ENCODE assay signal across 8 cellular contexts in the genomic region with DNA sequence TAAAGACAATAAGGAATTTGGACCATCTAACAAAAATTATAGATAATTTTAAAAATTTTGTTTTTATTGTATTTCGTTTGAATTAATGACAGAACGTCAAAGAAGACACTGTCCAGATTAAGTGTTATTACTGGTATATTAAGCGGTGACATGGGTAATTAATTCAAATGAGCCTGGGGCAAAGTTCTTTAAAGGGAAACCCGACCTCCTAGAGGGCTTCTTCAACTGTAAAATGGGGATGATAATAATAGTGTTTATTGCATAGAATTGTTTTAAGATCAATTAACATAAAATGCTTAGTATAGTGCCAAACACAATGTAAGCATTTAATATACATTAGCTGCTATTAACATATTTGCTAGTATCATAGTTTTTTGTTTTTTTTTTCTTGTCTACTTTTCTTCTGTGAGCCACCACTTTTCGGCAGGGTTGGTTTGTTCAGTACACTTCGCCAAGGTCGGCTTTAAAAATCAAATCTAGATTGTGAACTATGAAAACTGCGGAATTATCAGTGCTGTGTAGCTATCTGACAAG. TPM values are rescaled to one million over a fixed set of nuclear protein-coding genes. Genes with fewer than 3 reads are reported as not detected.
DNase-seq lines count a peak whose midpoint lies in the region; ATAC-seq and TF ChIP-seq lines count a peak whose summit lies in the region.

No MANE protein-coding gene starts in this region.

- H3K79me2 ChIP-seq in smooth muscle cell (ENCODE audit: low read depth), result peaks cover 38% of the 10 kb centered on the region

- H3K27me3 ChIP-seq in BLaER1 treated with 17β-estradiol and CSF1 and Interleukin-3, amounts not matched to agents 10 nM and 100 nM, result no peaks in the 10 kb centered on the region
- no peaks in the 10 kb centered on the region for H3K27me3 ChIP-seq in HAP-1 (ENCODE audit: low read depth)
- H3K27me3 ChIP-seq in smooth muscle cell (ENCODE audit: low read depth), result no peaks in the 10 kb centered on the region

- peak overlapping the region; percentile 79 to 93 (median 87) for H3K27ac ChIP-seq in BLaER1 treated with 17β-estradiol and CSF1 and Interleukin-3, amounts not matched to agents 10 nM and 100 nM
- H3K27ac ChIP-seq in smooth muscle cell (ENCODE audit: low read depth), result peak overlapping the region; percentile 87

- peak overlapping the region; percentile 53 to 89 (median 74) for H3K4me2 ChIP-seq in BLaER1 treated with 17β-estradiol and CSF1 and Interleukin-3, amounts not matched to agents 10 nM and 100 nM
- H3K4me2 ChIP-seq in smooth muscle cell, result peak overlapping the region; percentile 94

- WGBS in smooth muscle cell (ENCODE audit: low lambda C conversion rate), result 31% methylated on average over 8 of the region's 8 CpGs

- peak overlapping the region; percentile 68 to 96 (median 86) for H3K4me3 ChIP-seq in BLaER1 treated with 17β-estradiol and CSF1 and Interleukin-3, amounts not matched to agents 10 nM and 100 nM
- H3K4me3 ChIP-seq in HAP-1 (peak overlapping the region; percentile 92), smooth muscle cell (peak overlapping the region; percentile 77)

- H3K9me3 ChIP-seq in BLaER1 treated with 17β-estradiol and CSF1 and Interleukin-3, amounts not matched to agents 10 nM and 100 nM (replicated peaks in 1 of 11), result no peaks in the 10 kb centered on the region
- H3K9me3 ChIP-seq in HAP-1, result no peaks in the 10 kb centered on the region
- H3K9me3 ChIP-seq in smooth muscle cell (replicated peaks; ENCODE audit: low read depth), result no peaks in the 10 kb centered on the region

- peaks cover 17 to 43% (median 37%) of the 10 kb centered on the region in 11 experiments; a peak in 20 of 22 replicates for H4K20me1 ChIP-seq in BLaER1 treated with 17β-estradiol and CSF1 and Interleukin-3, amounts not matched to agents 10 nM and 100 nM
- peaks cover 18% of the 10 kb centered on the region for H4K20me1 ChIP-seq in smooth muscle cell (ENCODE audit: low read depth)

- H3K36me3 ChIP-seq in BLaER1 treated with 17β-estradiol and CSF1 and Interleukin-3, amounts not matched to agents 10 nM and 100 nM, result peaks cover 0 to 19% (median 5%) of the 10 kb centered on the region in 11 experiments; a peak in 5 of 22 replicates
- no peaks in the 10 kb centered on the region; the same call in 1 of the 2 replicates for H3K36me3 ChIP-seq in HAP-1 (replicated peaks)
- no peaks in the 10 kb centered on the region for H3K36me3 ChIP-seq in smooth muscle cell (ENCODE audit: low read depth)

- no peak for TF ChIP-seq CTCF in smooth muscle cell (IDR thresholded peaks at IDR 0.05; ENCODE audit: borderline replicate concordance, insufficient read depth, poor library complexity, severe bottlenecking)

- H2AFZ ChIP-seq in smooth muscle cell (ENCODE audit: low read depth), result peak overlapping the region; percentile 97

- in situ Hi-C loops in HAP-1 (cut with MboI; ENCODE audit: low sequenced_read_pairs), result no loop called here

- H3K4me1 ChIP-seq in BLaER1 treated with 17β-estradiol and CSF1 and Interleukin-3, amounts not matched to agents 10 nM and 100 nM, result peaks cover 6 to 35% (median 18%) of the 10 kb centered on the region in 10 experiments
- H3K4me1 ChIP-seq in HAP-1 (peaks cover 10% of the 10 kb centered on the region), smooth muscle cell (ENCODE audit: low read depth) (peaks cover 19% of the 10 kb centered on the region)

- H3F3A ChIP-seq in smooth muscle cell (ENCODE audit: low read depth), result peaks cover 15% of the 10 kb centered on the region

- no peak for ATAC-seq in HG03457 (IDR thresholded peaks at IDR 0.05; ENCODE audit: unreplicated experiment)

- DNase-seq in HAP-1 (ENCODE audit: low spot score in 2 of 2), result peak in 1 of 2 experiments; percentile 45
- peak; percentile 44 for DNase-seq in SW480 (ENCODE audit: low spot score)
- peak; percentile 79 for DNase-seq in foreskin melanocyte
- DNase-seq in smooth muscle cell (lab: John Stamatoyannopoulos, UW; ENCODE audit: unreplicated experiment), result no peak
- DNase-seq in stimulated activated CD4-positive, alpha-beta T cell treated with anti-CD3 and anti-CD28 coated beads, Interleukin-4, amount 100 ng/mL, for 24 hours, result no peak
- DNase-seq in UCSD-AML1 (lab: John Stamatoyannopoulos, UW; ENCODE audit: unreplicated experiment), result no peak

- peak overlapping the region; percentile 83 to 91 (median 87) for H3K9ac ChIP-seq in BLaER1 treated with 17β-estradiol and CSF1 and Interleukin-3, amounts not matched to agents 10 nM and 100 nM
- H3K9ac ChIP-seq in smooth muscle cell (ENCODE audit: low read depth), result peak overlapping the region; percentile 87

RNA-seq across cellular contexts. Expression of a gene that starts 0.5 kb away (rescaled TPM):
- total RNA-seq in smooth muscle cell, result 37.9 and 42.8 TPM in 2 replicates
- 11.7 and 16.2 TPM in 2 replicates for polyA plus RNA-seq in smooth muscle cell

RNA-seq across cellular contexts. Expression of a gene that starts 3.8 kb away (rescaled TPM):
- not detected in 2 replicates for total RNA-seq in smooth muscle cell
- not detected in 2 replicates for polyA plus RNA-seq in smooth muscle cell

Comparison
In these comparisons a context has a peak if more than half of its experiments do, and no peak if none do; other contexts are left out.
1. DNase-seq: peak in SW480 (single experiment) and foreskin melanocyte (single experiment); none in smooth muscle cell (single experiment), stimulated activated CD4-positive, alpha-beta T cell treated with anti-CD3 and anti-CD28 coated beads, Interleukin-4, amount 100 ng/mL, for 24 hours (single experiment) and UCSD-AML1 (single experiment).
2. Peak in every context shown above with its lines, with median percentiles within 50 percentile points of each other: H3K4me3 ChIP-seq.